In genomic region chrX:139559383-139560042, GRCh38 we compare ENCODE assay signal across 2 cellular contexts.
A peak's percentile ranks its signal among the peaks of the same experiment; 100 is the strongest.
TF ChIP-seq lines count a peak whose summit lies in the region.

No MANE protein-coding gene starts in this region.

TF ChIP-seq in K562, 482 proteins besides CTCF, POLR2A, EP300 and RAD21 (continued from another document):
- TF ChIP-seq ATF4 (CRISPR knock-in tag; IDR thresholded peaks at IDR 0.05) (no peak), ATF2 (CRISPR knock-in tag; IDR thresholded peaks at IDR 0.05) (no peak), ZKSCAN8 (CRISPR knock-in tag; IDR thresholded peaks at IDR 0.05) (no peak), ZNF24 (IDR thresholded peaks at IDR 0.05) (no peak), HMGN3 (IDR thresholded peaks at IDR 0.05; ENCODE audit: borderline replicate concordance, extremely low read depth, insufficient read length, low read depth, low read length) (no peak), HOXB6 (CRISPR knock-in tag; IDR thresholded peaks at IDR 0.05; ENCODE audit: borderline replicate concordance) (no peak), KLF10 (CRISPR knock-in tag; IDR thresholded peaks at IDR 0.05) (no peak), SMARCC2 (IDR thresholded peaks at IDR 0.05; ENCODE audit: low read depth) (no peak), ZC3H8 (IDR thresholded peaks at IDR 0.05) (no peak), ZNF766 (CRISPR knock-in tag; conservative IDR thresholded peaks at IDR 0.05) (no peak), THRA (IDR thresholded peaks at IDR 0.05) (no peak), SMC3 (conservative IDR thresholded peaks at IDR 0.05; ENCODE audit: insufficient read depth, low read depth, low read length) (peak; percentile 41), HMBOX1 (IDR thresholded peaks at IDR 0.05) (peak; percentile 52), BMI1 (IDR thresholded peaks at IDR 0.05; ENCODE audit: low read length) (no peak), DEAF1 (CRISPR knock-in tag; IDR thresholded peaks at IDR 0.05) (peak; percentile 40; the same call in 1 of the 2 replicates), EZH2 (IDR thresholded peaks at IDR 0.05; ENCODE audit: borderline replicate concordance, low read depth, low read length) (no peak), EHMT2 (IDR thresholded peaks at IDR 0.05) (no peak), HNRNPL (IDR thresholded peaks at IDR 0.05; ENCODE audit: low read depth, low read length) (no peak), FUS (optimal IDR thresholded peaks at IDR 0.05; ENCODE audit: low read depth, low read length) (no peak), ZNF507 (tag; conservative IDR thresholded peaks at IDR 0.05) (no peak), ZSCAN29 (IDR thresholded peaks at IDR 0.05) (no peak), SP1 (CRISPR knock-in tag; IDR thresholded peaks at IDR 0.05) (no peak), ZNF408 (CRISPR knock-in tag; IDR thresholded peaks at IDR 0.05; ENCODE audit: low read depth) (no peak), ZBTB7A (IDR thresholded peaks at IDR 0.05; ENCODE audit: borderline replicate concordance, control insufficient read depth, low read depth, low read length) (no peak), ZNF277 (CRISPR knock-in tag; IDR thresholded peaks at IDR 0.05; ENCODE audit: borderline replicate concordance) (no peak)

TF ChIP-seq in HepG2, 621 proteins besides CTCF, POLR2A, EP300 and RAD21 (continued from another document):
- TF ChIP-seq FOSL2 (CRISPR knock-in tag; IDR thresholded peaks at IDR 0.05) = no peak
- TF ChIP-seq SAP130 (CRISPR knock-in tag; IDR thresholded peaks at IDR 0.05; ENCODE audit: low read depth) = no peak
- peak; percentile 71 for TF ChIP-seq STAG1 (CRISPR knock-in tag; IDR thresholded peaks at IDR 0.05)
- no peak for TF ChIP-seq ZNF326 (CRISPR knock-in tag; IDR thresholded peaks at IDR 0.05; ENCODE audit: borderline replicate concordance)
- no peak for TF ChIP-seq ZBTB44 (CRISPR knock-in tag; IDR thresholded peaks at IDR 0.05)
- no peak for TF ChIP-seq ARID3A (IDR thresholded peaks at IDR 0.05; ENCODE audit: low read depth, low read length)
- no peak for TF ChIP-seq SETDB1 (CRISPR knock-in tag; IDR thresholded peaks at IDR 0.05; ENCODE audit: borderline replicate concordance)
- TF ChIP-seq FOXP4 (CRISPR knock-in tag; IDR thresholded peaks at IDR 0.05) = no peak
- TF ChIP-seq SMC3 (IDR thresholded peaks at IDR 0.05; ENCODE audit: low read length) = peak; percentile 7; the same call in 1 of the 2 replicates
- TF ChIP-seq ZNF782 (CRISPR knock-in tag; IDR thresholded peaks at IDR 0.05; ENCODE audit: borderline replicate concordance) = no peak
- no peak for TF ChIP-seq ZNF562 (CRISPR knock-in tag; IDR thresholded peaks at IDR 0.05; ENCODE audit: borderline replicate concordance)
- TF ChIP-seq HCFC1 (IDR thresholded peaks at IDR 0.05; ENCODE audit: low read depth, low read length) = no peak
TF ChIP-seq in HepG2: peak in this region for 2.
